ENCODE assay signal across 27 cellular contexts in genomic region chr2:41597672-41598071, GRCh38.
DNase-seq lines count a peak whose midpoint lies in the region; ATAC-seq and TF ChIP-seq lines count a peak whose summit lies in the region.
"Had no signal": no experiment of that assay in that cellular context is flagged by ENCODE, and none has a peak within 500 bp of the region (broad histone marks: within the 10 kb centered on the region; RNA-seq: fewer than 3 reads in every experiment).

No MANE protein-coding gene starts in this region.

- DNase-seq in breast epithelium (ENCODE audit: low spot score in 2 of 2) (peak in 1 of 2 donors; percentile 20), MCF 10A (ENCODE audit: unreplicated experiment) (no peak), left cardiac atrium (no peak), sigmoid colon (no peak), SW480 (ENCODE audit: low spot score) (no peak), DMS53 (lab: John Stamatoyannopoulos, UW) (no peak)
- DNase-seq in activated CD4-positive, alpha-beta T cell treated with anti-CD3 and anti-CD28 coated beads, Interleukin-2, amount 10 ng/mL, durations not matched to agents 7 days and 5 days: no peak
- DNase-seq: activated CD4-positive, alpha-beta T cell treated with anti-CD3 and anti-CD28 coated beads for 4 hours; activated gamma-delta T cell; activated T-cell treated with anti-CD3 and anti-CD28 coated beads, Interleukin-2, amount 50 U/mL, for 24 hours; CD8-positive, alpha-beta memory T cell; DMS 273 treated with DMSO at 0.1 percent for 48 hours; effector CD4-positive, alpha-beta T cell; left colon; naive B cell; NCI-H1105 treated with DMSO at 0.1 percent for 48 hours; NCI-H2029 treated with DMSO at 0.1 percent for 48 hours; NCI-H2227 treated with DMSO at 0.1 percent for 48 hours; NCI-H748 treated with DMSO at 0.1 percent for 48 hours; stimulated activated CD4-positive, alpha-beta T cell treated with anti-CD3 and anti-CD28 coated beads, Interleukin-2, amount 100 ng/mL, for 48 hours had no signal

- H3K9me3 ChIP-seq in breast epithelium (no peaks in the 10 kb centered on the region), sigmoid colon (no peaks in the 10 kb centered on the region)

- H3K27ac ChIP-seq in breast epithelium (peak overlapping the region; percentile 33 to 59), sigmoid colon (peak overlapping the region; percentile 20 to 61 (median 40))
- H3K27ac ChIP-seq: VCaP had no signal

- CTCF ChIA-PET in MCF 10A (lab: Yijun Ruan, JAX): interaction anchor here (0.6 kb wide), 2 partner anchors 64 to 710 kb away, joined by 3 read pairs; no protein-coding TSS in a partner anchor
- CTCF ChIA-PET in activated CD4-positive, alpha-beta T cell treated with anti-CD3 and anti-CD28 coated beads, Interleukin-2, amount 10 ng/mL, durations not matched to agents 7 days and 5 days (lab: Charles Lee): no interaction called here

- H3K4me3 Mint-ChIP-seq in MCF 10A (ENCODE audit: unreplicated experiment): no peak overlapping the region
- H3K4me3 Mint-ChIP-seq in activated CD4-positive, alpha-beta T cell treated with anti-CD3 and anti-CD28 coated beads, Interleukin-2, amount 10 ng/mL, durations not matched to agents 7 days and 5 days: no peak overlapping the region
- H3K4me3 Mint-ChIP-seq: activated T-cell treated with anti-CD3 and anti-CD28 coated beads, Interleukin-2, amount 50 U/mL, for 24 hours; B cell; CD8-positive, alpha-beta memory T cell; GM23338; naive B cell; T-helper 2 cell treated with Interferon-gamma antibody and Interleukin-4, amounts not matched to agents 5 μg/mL and 100 μg/mL, for 36 hours had no signal

- no peak for TF ChIP-seq POLR2A in breast epithelium (IDR thresholded peaks at IDR 0.05)
- TF ChIP-seq POLR2A in sigmoid colon (IDR thresholded peaks at IDR 0.05): no peak

- H3K9me3 Mint-ChIP-seq in MCF 10A (ENCODE audit: unreplicated experiment): no peaks in the 10 kb centered on the region
- H3K9me3 Mint-ChIP-seq in activated CD4-positive, alpha-beta T cell treated with anti-CD3 and anti-CD28 coated beads, Interleukin-2, amount 10 ng/mL, durations not matched to agents 7 days and 5 days: no peaks in the 10 kb centered on the region
- H3K9me3 Mint-ChIP-seq: activated T-cell treated with anti-CD3 and anti-CD28 coated beads, Interleukin-2, amount 50 U/mL, for 24 hours; GM23338; naive B cell; T-helper 2 cell treated with Interferon-gamma antibody and Interleukin-4, amounts not matched to agents 5 μg/mL and 100 μg/mL, for 36 hours had no signal

- POLR2A ChIA-PET in MCF 10A (lab: Yijun Ruan, JAX): interaction anchor here (1.0 kb wide), 1 partner anchor 17 kb away, joined by 3 read pairs; no protein-coding TSS in a partner anchor
- POLR2A ChIA-PET in activated CD4-positive, alpha-beta T cell treated with anti-CD3 and anti-CD28 coated beads, Interleukin-2, amount 10 ng/mL, durations not matched to agents 7 days and 5 days (lab: Charles Lee): no interaction called here

- peaks cover 21% of the 10 kb centered on the region for H3K4me1 Mint-ChIP-seq in MCF 10A (ENCODE audit: insufficient read depth, unreplicated experiment)
- no peaks in the 10 kb centered on the region for H3K4me1 Mint-ChIP-seq in activated CD4-positive, alpha-beta T cell treated with anti-CD3 and anti-CD28 coated beads, Interleukin-2, amount 10 ng/mL, durations not matched to agents 7 days and 5 days
- H3K4me1 Mint-ChIP-seq: B cell; CD8-positive, alpha-beta memory T cell; GM23338; naive B cell had no signal

- no peak overlapping the region for H3K27ac Mint-ChIP-seq in MCF 10A (ENCODE audit: low read depth, unreplicated experiment)
- H3K27ac Mint-ChIP-seq in activated CD4-positive, alpha-beta T cell treated with anti-CD3 and anti-CD28 coated beads, Interleukin-2, amount 10 ng/mL, durations not matched to agents 7 days and 5 days: no peak overlapping the region
- H3K27ac Mint-ChIP-seq: activated T-cell treated with anti-CD3 and anti-CD28 coated beads, Interleukin-2, amount 50 U/mL, for 24 hours; B cell; CD8-positive, alpha-beta memory T cell; GM23338; naive B cell; T-helper 2 cell treated with Interferon-gamma antibody and Interleukin-4, amounts not matched to agents 5 μg/mL and 100 μg/mL, for 36 hours had no signal

- no peaks in the 10 kb centered on the region for H3K27me3 Mint-ChIP-seq in MCF 10A (ENCODE audit: insufficient read depth, unreplicated experiment)
- H3K27me3 Mint-ChIP-seq in activated CD4-positive, alpha-beta T cell treated with anti-CD3 and anti-CD28 coated beads, Interleukin-2, amount 10 ng/mL, durations not matched to agents 7 days and 5 days: no peaks in the 10 kb centered on the region
- H3K27me3 Mint-ChIP-seq: activated T-cell treated with anti-CD3 and anti-CD28 coated beads, Interleukin-2, amount 50 U/mL, for 24 hours; B cell; brain; CD8-positive, alpha-beta memory T cell; naive B cell had no signal

- TF ChIP-seq EP300 in sigmoid colon (IDR thresholded peaks at IDR 0.05): no peak

- H3K27me3 ChIP-seq in breast epithelium (no peaks in the 10 kb centered on the region), sigmoid colon (no peaks in the 10 kb centered on the region)

- H3K4me1 ChIP-seq in breast epithelium (no peaks in the 10 kb centered on the region), sigmoid colon (peaks cover 0 to 25% (median 17%) of the 10 kb centered on the region in 4 donors)

- no peaks in the 10 kb centered on the region for H3K36me3 Mint-ChIP-seq in MCF 10A (ENCODE audit: insufficient read depth, unreplicated experiment)
- H3K36me3 Mint-ChIP-seq in activated CD4-positive, alpha-beta T cell treated with anti-CD3 and anti-CD28 coated beads, Interleukin-2, amount 10 ng/mL, durations not matched to agents 7 days and 5 days (ENCODE audit: low read depth): no peaks in the 10 kb centered on the region
- H3K36me3 Mint-ChIP-seq: brain; CD8-positive, alpha-beta memory T cell; naive B cell had no signal

- TF ChIP-seq CTCF in breast epithelium (IDR thresholded peaks at IDR 0.05) (no peak), MCF 10A (IDR thresholded peaks at IDR 0.05; ENCODE audit: unreplicated experiment) (no peak), sigmoid colon (IDR thresholded peaks at IDR 0.05) (no peak)

- H3K36me3 ChIP-seq in breast epithelium (no peaks in the 10 kb centered on the region), sigmoid colon (no peaks in the 10 kb centered on the region)

- peak; percentile 36 to 59 for ATAC-seq in left cardiac atrium
- ATAC-seq in GM18858 (IDR thresholded peaks at IDR 0.05; ENCODE audit: unreplicated experiment): no peak
- ATAC-seq: GM23338, K562, left colon had no signal

- H3K4me3 ChIP-seq in breast epithelium (no peak overlapping the region), sigmoid colon (no peak overlapping the region)
- H3K4me3 ChIP-seq: GM23338, K562 had no signal

- no TSS peak for BruUV-seq in MCF 10A (replicated peaks; lab: Mats Ljungman, UMichigan)

- WGBS in sigmoid colon, 2 donors: 61 to 78% methylated on average over 2 of the region's 2 CpGs

- intact Hi-C loops in breast epithelium (cut with DNase I; ENCODE audit: low total_unique reads): no loop called here
- intact Hi-C loops in MCF 10A (cut with micrococcal nuclease): no loop called here
- intact Hi-C loops in left cardiac atrium (cut with DNase I): no loop called here
- intact Hi-C loops in sigmoid colon (cut with DNase I): no loop called here
